Comparison of ENCODE assay signal across 1 cellular context in genomic region chr4:118557298-118557851, GRCh38.
TF ChIP-seq lines count a peak whose summit lies in the region.

No MANE protein-coding gene starts in this region.

TF ChIP-seq in HEK293, 187 proteins besides CTCF, POLR2A, EP300 and RAD21 (continued from another document):
- no peak for TF ChIP-seq ZBTB49 (tag by site-specific recombination; IDR thresholded peaks at IDR 0.05; ENCODE audit: low read depth)
- 0 out of 2 replicates have a peak, but pooled peaks have one; percentile 18 for TF ChIP-seq ZNF660 (tag by site-specific recombination; IDR thresholded peaks at IDR 0.05)
